In genomic region chr15:84845631-84846030, GRCh38 we compare ENCODE assay signal across 8 cellular contexts. TPM values are rescaled to one million over a fixed set of nuclear protein-coding genes. Genes with fewer than 3 reads are reported as not detected.
DNase-seq lines count a peak whose midpoint lies in the region; ATAC-seq and TF ChIP-seq lines count a peak whose summit lies in the region.
"Not testable (repeated sequence)": the region's sequence is repeated elsewhere in the genome, so short reads cannot be mapped to it uniquely, and the experiment has no call there.

No MANE protein-coding gene starts in this region.

- intact Hi-C loops in head of caudate nucleus (cut with DNase I): not testable (repeated sequence)
- intact Hi-C loops in natural killer cell (cut with micrococcal nuclease): loop anchor here (1.0 to 10.0 kb wide), 2 partner anchors 83 to 199 kb away; no protein-coding TSS in a partner anchor

- H3K4me3 Mint-ChIP-seq in HFFc6, natural killer cell: not testable (repeated sequence)

- H3K27me3 Mint-ChIP-seq in HFFc6 (ENCODE audit: insufficient read depth); natural killer cell (ENCODE audit: low read depth in 2 of 2): not testable (repeated sequence)

- DNase-seq in COLO829 (ENCODE audit: low spot score) (peak; percentile 42), HFFc6 (peak; percentile 71), NOMO-1 treated with DMSO at 0.1 percent for 48 hours (lab: John Stamatoyannopoulos, UW; ENCODE audit: unreplicated experiment) (peak; percentile 22), astrocyte of the spinal cord (ENCODE audit: low read depth, low spot score) (peak; percentile 60), head of caudate nucleus (peak in 36 of 42 donors; percentile 15 to 76 (median 44))
- DNase-seq in activated CD4-positive, CD25-positive, alpha-beta regulatory T cell treated with anti-CD3 and anti-CD28 coated beads, Interleukin-2, amount 50 U/mL, for 16 hours (ENCODE audit: low read depth, low spot score): peak; percentile 6
- DNase-seq in natural killer cell: not testable (repeated sequence)
- DNase-seq in stimulated activated CD8-positive, alpha-beta memory T cell treated with anti-CD3 and anti-CD28 coated beads, Interleukin-4, amount 100 ng/mL, for 48 hours: peak; percentile 71

- not testable (repeated sequence) for H3K27ac Mint-ChIP-seq in HFFc6, natural killer cell

- not testable (repeated sequence) for H3K4me3 ChIP-seq in astrocyte of the spinal cord (ENCODE audit: low read depth, low read length)

- in situ Hi-C loops in astrocyte of the spinal cord (cut with HindIII; ENCODE audit: low sequenced_read_pairs): not testable (repeated sequence)

- H3K9me3 Mint-ChIP-seq in HFFc6: peaks cover 21% of the 10 kb centered on the region
- not testable (repeated sequence) for H3K9me3 Mint-ChIP-seq in natural killer cell

- peak; percentile 92 for TF ChIP-seq CTCF in HFFc6 (IDR thresholded peaks at IDR 0.05)
- TF ChIP-seq CTCF in astrocyte of the spinal cord (IDR thresholded peaks at IDR 0.05; ENCODE audit: low read depth, low read length): peak; percentile 60
- TF ChIP-seq CTCF in natural killer cell (IDR thresholded peaks at IDR 0.05): peak; percentile 70

- peak in 2 of 3 donors; percentile 53 to 71 for ATAC-seq in natural killer cell

- H3K36me3 Mint-ChIP-seq in HFFc6 (ENCODE audit: low read depth) (peaks cover 13% of the 10 kb centered on the region), natural killer cell (peaks cover 13% of the 10 kb centered on the region)

- H3K4me1 Mint-ChIP-seq in HFFc6 (ENCODE audit: low read depth): peaks cover 16% of the 10 kb centered on the region
- not testable (repeated sequence) for H3K4me1 Mint-ChIP-seq in natural killer cell

RNA-seq across cellular contexts. Expression of gene ALPK3, which starts 28.5 kb away (rescaled TPM):
- under 1 TPM; 0.05 to 0.60 (median 0.26) TPM for total RNA-seq in HFFc6 (2021; fragmentation: NEBNext Ultra II Directional; extraction: Animal tissue kit (Norgen Biotek cat#: 25700))
- total RNA-seq in natural killer cell: 1 to 10 TPM in 1 of 3 donors, under 1 TPM in 2; 0.35 to 1.1 (median 0.63) TPM

RNA-seq across cellular contexts. Expression of gene SLC28A1, which starts 38.8 kb away (rescaled TPM):
- not detected for total RNA-seq in HFFc6 (2021; fragmentation: NEBNext Ultra II Directional; extraction: Animal tissue kit (Norgen Biotek cat#: 25700))
- total RNA-seq in natural killer cell: not detected
